10 cellular contexts compared by ENCODE assay signal in the genomic region with DNA sequence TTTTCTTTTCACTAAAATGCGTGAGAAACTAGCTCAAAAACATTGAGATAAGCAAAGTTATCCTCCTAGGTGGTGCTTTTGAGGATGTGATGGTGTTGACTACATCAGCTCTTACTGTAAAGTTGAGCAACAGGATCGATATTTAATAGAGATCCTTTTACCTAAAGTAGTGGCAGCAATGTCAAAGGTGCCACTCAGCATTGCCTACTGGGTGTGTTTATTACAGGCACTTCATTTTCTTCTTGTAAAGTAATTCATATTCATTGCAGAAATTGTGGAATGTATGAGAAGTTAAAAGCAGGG. TPM values are rescaled to one million over a fixed set of nuclear protein-coding genes. Genes with fewer than 3 reads are reported as not detected.
A peak's percentile ranks its signal among the peaks of the same experiment; 100 is the strongest.
DNase-seq lines count a peak whose midpoint lies in the region; ATAC-seq and TF ChIP-seq lines count a peak whose summit lies in the region.
"Had no signal": no experiment of that assay in that cellular context is flagged by ENCODE, and none has a peak within 500 bp of the region (broad histone marks: within the 10 kb centered on the region; RNA-seq: fewer than 3 reads in every experiment).

No MANE protein-coding gene starts in this region.

- no peak for TF ChIP-seq EP300 in sigmoid colon (IDR thresholded peaks at IDR 0.05)

- DNase-seq in GM12865 (ENCODE audit: low read depth) (no peak), fibroblast of villous mesenchyme (ENCODE audit: low read depth) (no peak), sigmoid colon (no peak), nucleus accumbens (lab: John Stamatoyannopoulos, UW) (no peak), GM19238 (ENCODE audit: insufficient read length, low spot score) (no peak)
- DNase-seq: effector CD8-positive, alpha-beta T cell; NCI-H69 had no signal

- H3K79me2 ChIP-seq in SU-DHL-6 (ENCODE audit: insufficient read depth, low read length): peaks cover 31% of the 10 kb centered on the region

- no peaks in the 10 kb centered on the region for H3K9me2 ChIP-seq in SU-DHL-6 (replicated peaks; ENCODE audit: insufficient read depth, low read length)

- H4K20me1 ChIP-seq in SU-DHL-6 (ENCODE audit: low read depth, low read length): peaks cover 8% of the 10 kb centered on the region; the same call in 1 of the 2 replicates

- no peak overlapping the region for H3K27ac ChIP-seq in SU-DHL-6 (ENCODE audit: low read depth, low read length)
- peak overlapping the region in 2 of 4 donors; percentile 95 to 97 for H3K27ac ChIP-seq in sigmoid colon

- H3K27me3 ChIP-seq in SU-DHL-6 (ENCODE audit: low read length) (no peaks in the 10 kb centered on the region), sigmoid colon (no peaks in the 10 kb centered on the region)

- H3K36me3 ChIP-seq in SU-DHL-6 (ENCODE audit: low read length) (peaks cover 11% of the 10 kb centered on the region), sigmoid colon (peaks cover 24 to 30% (median 28%) of the 10 kb centered on the region in 4 donors)

- no peaks in the 10 kb centered on the region; the same call in 1 of the 2 replicates for H3F3A ChIP-seq in SU-DHL-6 (ENCODE audit: insufficient read depth)

- intact Hi-C loops in sigmoid colon (cut with DNase I): loop anchor here (5.0 kb wide), 1 partner anchor 555 kb away; no protein-coding TSS in a partner anchor

- no peak for TF ChIP-seq POLR2A in sigmoid colon (IDR thresholded peaks at IDR 0.05)

- H3K9me3 ChIP-seq in SU-DHL-6 (ENCODE audit: insufficient read depth, low read length) (no peaks in the 10 kb centered on the region), sigmoid colon (no peaks in the 10 kb centered on the region)

- H3K4me2 ChIP-seq in SU-DHL-6 (ENCODE audit: low read depth, low read length, poor library complexity, severe bottlenecking): peak overlapping the region; percentile 94

- WGBS in sigmoid colon, 2 donors: 7 to 49% methylated on average over 2 of the region's 2 CpGs

- TF ChIP-seq CTCF in GM12865 (IDR thresholded peaks at IDR 0.05; ENCODE audit: insufficient read depth, low read depth, low read length, missing control alignments) (no peak), SU-DHL-6 (IDR thresholded peaks at IDR 0.05; ENCODE audit: insufficient read depth, low read length, poor library complexity, severe bottlenecking) (no peak), fibroblast of villous mesenchyme (IDR thresholded peaks at IDR 0.05; ENCODE audit: insufficient read depth, low read depth, low read length) (no peak), sigmoid colon (IDR thresholded peaks at IDR 0.05) (no peak)

- peak overlapping the region; percentile 84 for H3K4me3 ChIP-seq in GM12865 (ENCODE audit: low read depth, low read length)
- peak overlapping the region; percentile 73 for H3K4me3 ChIP-seq in SU-DHL-6 (ENCODE audit: insufficient read depth, low read length, poor library complexity, severe bottlenecking)
- peak overlapping the region; percentile 96 for H3K4me3 ChIP-seq in fibroblast of villous mesenchyme (ENCODE audit: low read depth, low read length)
- peak overlapping the region in 3 of 4 donors; percentile 79 to 99 (median 90) for H3K4me3 ChIP-seq in sigmoid colon

- peaks cover 0 to 40% (median 30%) of the 10 kb centered on the region in 4 donors for H3K4me1 ChIP-seq in sigmoid colon

- no peak for ATAC-seq in HG03139 (IDR thresholded peaks at IDR 0.05; ENCODE audit: unreplicated experiment)
- no peak for ATAC-seq in GM19035 (IDR thresholded peaks at IDR 0.05; ENCODE audit: unreplicated experiment)

- H3K9ac ChIP-seq in SU-DHL-6 (ENCODE audit: low read length): peak overlapping the region; percentile 93

- no peak overlapping the region for H2AFZ ChIP-seq in SU-DHL-6 (ENCODE audit: low read depth, low read length, severe bottlenecking)

RNA-seq across cellular contexts. Expression of a gene that starts 1.4 kb away (rescaled TPM):
- total RNA-seq in fibroblast of villous mesenchyme: 118 and 120 TPM in 2 replicates
- 10 to 100 TPM; 53.2 to 71.3 (median 64.2) TPM for total RNA-seq in sigmoid colon
- 100 to 1,000 TPM in 1 of 3 donors, 10 to 100 TPM in 2; 57.1 to 112 (median 78.1) TPM for polyA plus RNA-seq in sigmoid colon

RNA-seq across cellular contexts. Expression of a gene that starts 19.2 kb away (rescaled TPM):
- total RNA-seq in fibroblast of villous mesenchyme (under 0.01 TPM in 1 of 2 replicates, not detected in the other), sigmoid colon (1 to 10 TPM in 1 of 4 donors, not detected in 3; 1.3 TPM)
- polyA plus RNA-seq in sigmoid colon: under 1 TPM in 2 of 3 donors, not detected in 1; 0.29 to 0.60 TPM

RNA-seq across cellular contexts. Expression of a gene that starts 33.2 kb away (rescaled TPM):
- total RNA-seq in fibroblast of villous mesenchyme (0.97 and 4.3 TPM in 2 replicates), sigmoid colon (10 to 100 TPM in 1 of 4 donors, not detected in 3; 23.3 TPM)
- polyA plus RNA-seq in sigmoid colon: 1 to 10 TPM in 2 of 3 donors, not detected in 1; 1.2 to 3.1 TPM

RNA-seq across cellular contexts. Expression of a gene that starts 54.5 kb away (rescaled TPM):
- total RNA-seq in fibroblast of villous mesenchyme (not detected in 2 replicates), sigmoid colon (not detected)
- under 1 TPM in 1 of 3 donors, not detected in 2; 0.07 TPM for polyA plus RNA-seq in sigmoid colon

RNA-seq across cellular contexts. Expression of a gene that starts 54.6 kb away (rescaled TPM):
- total RNA-seq in fibroblast of villous mesenchyme (51.5 and 61.7 TPM in 2 replicates), sigmoid colon (10 to 100 TPM; 39.8 to 55.7 (median 51.8) TPM)
- polyA plus RNA-seq in sigmoid colon: 10 to 100 TPM; 39.0 to 72.9 (median 43.9) TPM
